In the genomic region with DNA sequence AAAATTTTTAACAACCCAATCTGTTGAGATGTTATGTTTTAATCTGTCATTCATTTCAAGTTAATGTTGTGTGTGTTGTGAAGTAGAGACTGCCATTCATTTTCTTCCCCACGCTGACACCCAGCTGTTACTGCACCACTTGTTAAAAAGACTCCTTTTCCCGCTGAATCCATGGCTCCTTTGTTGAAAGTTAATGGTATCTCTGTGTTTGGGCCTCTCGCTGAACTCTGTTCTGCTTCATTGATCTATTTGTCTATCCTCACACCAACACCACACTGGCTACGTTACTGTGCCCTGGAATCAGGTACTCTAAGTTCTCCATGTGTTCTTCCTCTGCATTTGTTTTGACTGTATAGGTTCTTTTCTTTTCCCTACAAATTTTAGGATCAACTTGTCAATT, we compare ENCODE assay signal across 29 cellular contexts. TPM values are rescaled to one million over a fixed set of nuclear protein-coding genes. Genes with fewer than 3 reads are reported as not detected.
DNase-seq lines count a peak whose midpoint lies in the region; ATAC-seq lines count a peak whose summit lies in the region.
"Had no signal": no experiment of that assay in that cellular context is flagged by ENCODE, and none has a peak within 500 bp of the region (broad histone marks: within the 10 kb centered on the region; RNA-seq: fewer than 3 reads in every experiment).

No MANE protein-coding gene starts in this region.

- peak; percentile 98 for ATAC-seq in left lobe of liver
- ATAC-seq: activated CD4-positive, CD25-positive, alpha-beta regulatory T cell treated with anti-CD3 and anti-CD28 coated beads, Interleukin-2, amount 50 U/mL, for 24 hours; heart right ventricle; K562; lower lobe of right lung; natural killer cell; stimulated activated naive CD8-positive, alpha-beta T cell treated with anti-CD3 and anti-CD28 coated beads, Interleukin-15, Interleukin-2, amounts not matched to agents 100 U/mL and 50 U/mL, for 24 hours had no signal

- DNase-seq in NCI-H2227 treated with DMSO at 0.1 percent for 48 hours (lab: John Stamatoyannopoulos, UW) (peak; percentile 4), NCI-H2227 (lab: John Stamatoyannopoulos, UW; ENCODE audit: unreplicated experiment) (no peak), NCI-H526 treated with DMSO at 0.1 percent for 48 hours (lab: John Stamatoyannopoulos, UW) (peak; percentile 74), left lobe of liver (ENCODE audit: low spot score) (no peak), pons (ENCODE audit: low spot score) (peak; percentile 29), NCI-H510A (lab: John Stamatoyannopoulos, UW) (no peak), DMS79 treated with DMSO at 0.1 percent for 48 hours (lab: John Stamatoyannopoulos, UW) (no peak), superior temporal gyrus (ENCODE audit: extremely low spot score) (no peak)
- DNase-seq: 8988T; activated CD4-positive, alpha-beta T cell treated with anti-CD3 and anti-CD28 coated beads, Interleukin-2, amount 50 U/mL, for 48 hours; activated naive CD4-positive, alpha-beta T cell treated with anti-CD3 and anti-CD28 coated beads, Interleukin-2, amount 50 U/mL, for 16 hours; amniotic stem cell; brain microvascular endothelial cell; foreskin melanocyte; GM23248; heart right ventricle; kidney; lower lobe of right lung; natural killer cell; NCI-H1092; NCI-H187 treated with DMSO at 0.1 percent for 48 hours; NCI-H446 treated with DMSO at 0.1 percent for 48 hours; NK-92 treated with Interleukin-12 subunit alpha and Interleukin-12 subunit beta, amount 100 ng/mL, for 24 hours; ovary; SK-N-SH; stimulated activated naive CD8-positive, alpha-beta T cell treated with anti-CD3 and anti-CD28 coated beads, Interleukin-15, Interleukin-2, amounts not matched to agents 100 U/mL and 50 U/mL, for 24 hours; testis had no signal

RNA-seq across cellular contexts. Expression of gene PDE9A, which starts 58.2 kb away (rescaled TPM):
- total RNA-seq in left lobe of liver, result 3.9 TPM
- total RNA-seq: GM23248 had no signal

Comparison
In these comparisons a context has a peak if more than half of its experiments do, and no peak if none do; other contexts are left out.
1. DNase-seq: peak in NCI-H2227 treated with DMSO at 0.1 percent for 48 hours (single experiment), NCI-H526 treated with DMSO at 0.1 percent for 48 hours (single experiment) and pons (single experiment); none in NCI-H2227 (single experiment), left lobe of liver (single experiment), NCI-H510A (single experiment), DMS79 treated with DMSO at 0.1 percent for 48 hours (single experiment) and superior temporal gyrus (single experiment).